ENCODE assay signal across 17 cellular contexts in genomic region chr14:93953263-93953662, GRCh38. TPM values are rescaled to one million over a fixed set of nuclear protein-coding genes. Genes with fewer than 3 reads are reported as not detected.
DNase-seq lines count a peak whose midpoint lies in the region; ATAC-seq and TF ChIP-seq lines count a peak whose summit lies in the region.
"Had no signal": no experiment of that assay in that cellular context is flagged by ENCODE, and none has a peak within 500 bp of the region (broad histone marks: within the 10 kb centered on the region; RNA-seq: fewer than 3 reads in every experiment).

No MANE protein-coding gene starts in this region.

- ATAC-seq in WTC11 = peak; percentile 79
- no peak for ATAC-seq in GM21447 (IDR thresholded peaks at IDR 0.05; ENCODE audit: unreplicated experiment)
- ATAC-seq: lower lobe of right lung had no signal

- no peaks in the 10 kb centered on the region for H3K36me3 Mint-ChIP-seq in WTC11
- H3K36me3 Mint-ChIP-seq in activated naive CD4-positive, alpha-beta T cell treated with anti-CD3 and anti-CD28 coated beads, Interleukin-2, amount 10 ng/mL, durations not matched to agents 7 days and 5 days = peaks cover 60% of the 10 kb centered on the region

- H3K36me3 ChIP-seq in GM06990 (ENCODE audit: control insufficient read depth, insufficient read depth, low read length) = peaks cover 4% of the 10 kb centered on the region; the same call in 1 of the 2 replicates
- H3K36me3 ChIP-seq: lower lobe of right lung, SJCRH30 had no signal

- peak; percentile 20 for TF ChIP-seq CTCF in GM06990 (IDR thresholded peaks at IDR 0.05; ENCODE audit: insufficient read depth, low read length, poor library complexity, severe bottlenecking)
- no peak for TF ChIP-seq CTCF in WTC11 (IDR thresholded peaks at IDR 0.05)

- CTCF ChIA-PET in WTC11 (lab: Charles Lee) = interaction anchor here (0.6 to 5.9 kb wide), 3 partner anchors 13 to 47 kb away, joined by 6 to 66 read pairs (median 7); no protein-coding TSS in a partner anchor
- CTCF ChIA-PET in activated naive CD4-positive, alpha-beta T cell treated with anti-CD3 and anti-CD28 coated beads, Interleukin-2, amount 10 ng/mL, durations not matched to agents 7 days and 5 days (lab: Charles Lee) = interaction anchor here (0.7 to 10.3 kb wide), 8 partner anchors 10 to 83 kb away, joined by 3 to 181 read pairs (median 6); partner anchors contain the start of gene ASB2

- H3K27ac Mint-ChIP-seq in WTC11 = no peak overlapping the region
- no peak overlapping the region for H3K27ac Mint-ChIP-seq in activated naive CD4-positive, alpha-beta T cell treated with anti-CD3 and anti-CD28 coated beads, Interleukin-2, amount 10 ng/mL, durations not matched to agents 7 days and 5 days

- H3K27me3 ChIP-seq in GM06990 (replicated peaks; ENCODE audit: control insufficient read depth, insufficient read depth, low read length) = no peaks in the 10 kb centered on the region
- H3K27me3 ChIP-seq: SJCRH30 had no signal

- H3K4me1 Mint-ChIP-seq in WTC11 = peaks cover 26% of the 10 kb centered on the region
- peaks cover 72% of the 10 kb centered on the region for H3K4me1 Mint-ChIP-seq in activated naive CD4-positive, alpha-beta T cell treated with anti-CD3 and anti-CD28 coated beads, Interleukin-2, amount 10 ng/mL, durations not matched to agents 7 days and 5 days

- POLR2A ChIA-PET in WTC11 (lab: Charles Lee) = no interaction called here

- H3K4me3 ChIP-seq in GM06990 (replicated peaks; ENCODE audit: low read depth, low read length) = no peak overlapping the region
- H3K4me3 ChIP-seq: lower lobe of right lung, SJCRH30 had no signal

- H3K4me3 Mint-ChIP-seq in WTC11 = no peak overlapping the region
- H3K4me3 Mint-ChIP-seq in activated naive CD4-positive, alpha-beta T cell treated with anti-CD3 and anti-CD28 coated beads, Interleukin-2, amount 10 ng/mL, durations not matched to agents 7 days and 5 days = no peak overlapping the region

- no peaks in the 10 kb centered on the region for H3K9me3 Mint-ChIP-seq in WTC11
- H3K9me3 Mint-ChIP-seq in activated naive CD4-positive, alpha-beta T cell treated with anti-CD3 and anti-CD28 coated beads, Interleukin-2, amount 10 ng/mL, durations not matched to agents 7 days and 5 days = no peaks in the 10 kb centered on the region

- DNase-seq in NCI-H146 (lab: John Stamatoyannopoulos, UW) = peak; percentile 10
- DNase-seq in NCI-H146 treated with DMSO at 0.1 percent for 48 hours (lab: John Stamatoyannopoulos, UW; ENCODE audit: unreplicated experiment) = no peak
- no peak for DNase-seq in GM06990 (ENCODE audit: extremely low read depth, insufficient read length)
- DNase-seq in WTC11 (ENCODE audit: low spot score) = peak; percentile 50
- DNase-seq in left kidney (ENCODE audit: low read depth, low spot score) = peak; percentile 40
- DNase-seq in activated naive CD4-positive, alpha-beta T cell treated with anti-CD3 and anti-CD28 coated beads, Interleukin-2, amount 10 ng/mL, durations not matched to agents 7 days and 5 days = no peak
- no peak for DNase-seq in kidney glomerular epithelial cell (lab: John Stamatoyannopoulos, UW)
- DNase-seq: 8988T; activated CD4-positive, alpha-beta T cell treated with anti-CD3 and anti-CD28 coated beads, Interleukin-2, amount 50 U/mL, for 1 hour; anterior cingulate cortex; DMS79 treated with DMSO at 0.1 percent for 48 hours; effector CD8-positive, alpha-beta T cell; stimulated activated CD4-positive, alpha-beta T cell treated with anti-CD3 and anti-CD28 coated beads, Interleukin-2, amount 100 ng/mL, for 48 hours had no signal

- no peaks in the 10 kb centered on the region for H3K27me3 Mint-ChIP-seq in WTC11 (ENCODE audit: low read depth)
- peaks cover 4% of the 10 kb centered on the region for H3K27me3 Mint-ChIP-seq in activated naive CD4-positive, alpha-beta T cell treated with anti-CD3 and anti-CD28 coated beads, Interleukin-2, amount 10 ng/mL, durations not matched to agents 7 days and 5 days

TF ChIP-seq in WTC11, 78 proteins besides CTCF, POLR2A, EP300 and RAD21:
- TF ChIP-seq ZNF425 (CRISPR knock-in tag; conservative IDR thresholded peaks at IDR 0.05) (no peak), FOXP1 (CRISPR knock-in tag; IDR thresholded peaks at IDR 0.05; ENCODE audit: borderline replicate concordance) (no peak), GABPB1 (CRISPR knock-in tag; IDR thresholded peaks at IDR 0.05) (no peak)

RNA-seq across cellular contexts. Expression of gene ASB2, which starts 23.1 kb away (rescaled TPM):
- total RNA-seq in WTC11 (2021) = 0.37 to 0.73 TPM (median 0.71 TPM) in 3 replicates

RNA-seq across cellular contexts. Expression of gene FAM181A, which starts 26.1 kb away (rescaled TPM):
- total RNA-seq in WTC11 (2021) = not detected in 3 replicates
- total RNA-seq: SJCRH30, subcutaneous adipose tissue had no signal

RNA-seq across cellular contexts. Expression of gene CCDC197, which starts 43.8 kb away (rescaled TPM):
- not detected in 3 replicates for total RNA-seq in WTC11 (2021)
- total RNA-seq: lower lobe of right lung, SJCRH30, subcutaneous adipose tissue had no signal

Comparison
In these comparisons a context has a peak if more than half of its experiments do, and no peak if none do; other contexts are left out.
1. DNase-seq: peak in NCI-H146 (single experiment), WTC11 (single experiment) and left kidney (single experiment); none in NCI-H146 treated with DMSO at 0.1 percent for 48 hours (single experiment), GM06990 (single experiment), activated naive CD4-positive, alpha-beta T cell treated with anti-CD3 and anti-CD28 coated beads, Interleukin-2, amount 10 ng/mL, durations not matched to agents 7 days and 5 days (single experiment) and kidney glomerular epithelial cell (single experiment).